ENCODE assay signal across 17 cellular contexts in genomic region chr9:89799221-89799620, GRCh38.
"Had no signal": no experiment of that assay in that cellular context is flagged by ENCODE, and none has a peak within 500 bp of the region (broad histone marks: within the 10 kb centered on the region; RNA-seq: fewer than 3 reads in every experiment).

No MANE protein-coding gene starts in this region.

- H3K4me1 Mint-ChIP-seq: central memory CD8-positive, alpha-beta T cell; immature natural killer cell; naive B cell; stimulated activated effector memory CD8-positive, alpha-beta T cell treated with anti-CD3 and anti-CD28 coated beads, Interleukin-12 subunit alpha, Interleukin-12 subunit beta, amount 100 ng/mL, for 72 hours had no signal

- ATAC-seq: effector memory CD8-positive, alpha-beta T cell; foreskin keratinocyte; left colon had no signal

- H3K36me3 ChIP-seq: right atrium auricular region, tibial artery had no signal

- H3K4me3 Mint-ChIP-seq: central memory CD8-positive, alpha-beta T cell; dendritic cell treated with granulocyte-macrophage colony-stimulating factor and Interleukin-4, amounts not matched to agents 40 ng/mL and 50 ng/mL, for 4 days; effector memory CD8-positive, alpha-beta T cell; immature natural killer cell; stimulated activated effector memory CD8-positive, alpha-beta T cell treated with anti-CD3 and anti-CD28 coated beads, Interleukin-12 subunit alpha, Interleukin-12 subunit beta, amount 100 ng/mL, for 72 hours; stimulated activated naive CD8-positive, alpha-beta T cell treated with anti-CD3 and anti-CD28 coated beads, Interleukin-15, Interleukin-2, amounts not matched to agents 100 ng/mL and 50 ng/mL, for 24 hours had no signal

- H3K36me3 Mint-ChIP-seq: immature natural killer cell; naive B cell; stimulated activated effector memory CD8-positive, alpha-beta T cell treated with anti-CD3 and anti-CD28 coated beads, Interleukin-12 subunit alpha, Interleukin-12 subunit beta, amount 100 ng/mL, for 72 hours had no signal

- H3K4me3 ChIP-seq: right atrium auricular region, tibial artery had no signal

- H3K27ac ChIP-seq: epithelial cell of prostate, foreskin keratinocyte, right atrium auricular region, tibial artery had no signal

- H3K27me3 ChIP-seq: right atrium auricular region, tibial artery had no signal

- DNase-seq: effector memory CD8-positive, alpha-beta T cell; foreskin keratinocyte; immature natural killer cell; kidney; left colon; naive B cell; small intestine; stimulated activated CD4-positive, alpha-beta T cell treated with anti-CD3 and anti-CD28 coated beads, Interleukin-4, amount 100 ng/mL, for 1 hour; stimulated activated CD8-positive, alpha-beta memory T cell treated with anti-CD3 and anti-CD28 coated beads, Interleukin-4, amount 100 ng/mL, for 48 hours had no signal

- H3K4me1 ChIP-seq: foreskin keratinocyte had no signal

- H3K9me3 Mint-ChIP-seq: central memory CD8-positive, alpha-beta T cell; dendritic cell treated with granulocyte-macrophage colony-stimulating factor and Interleukin-4, amounts not matched to agents 40 ng/mL and 50 ng/mL, for 4 days; effector memory CD8-positive, alpha-beta T cell; immature natural killer cell; naive B cell; nephron; stimulated activated effector memory CD8-positive, alpha-beta T cell treated with anti-CD3 and anti-CD28 coated beads, Interleukin-12 subunit alpha, Interleukin-12 subunit beta, amount 100 ng/mL, for 72 hours; stimulated activated naive CD8-positive, alpha-beta T cell treated with anti-CD3 and anti-CD28 coated beads, Interleukin-15, Interleukin-2, amounts not matched to agents 100 ng/mL and 50 ng/mL, for 24 hours had no signal

- H3K27ac Mint-ChIP-seq: dendritic cell treated with granulocyte-macrophage colony-stimulating factor and Interleukin-4, amounts not matched to agents 40 ng/mL and 50 ng/mL, for 4 days; effector memory CD8-positive, alpha-beta T cell; immature natural killer cell; stimulated activated effector memory CD8-positive, alpha-beta T cell treated with anti-CD3 and anti-CD28 coated beads, Interleukin-12 subunit alpha, Interleukin-12 subunit beta, amount 100 ng/mL, for 72 hours; stimulated activated naive CD8-positive, alpha-beta T cell treated with anti-CD3 and anti-CD28 coated beads, Interleukin-15, Interleukin-2, amounts not matched to agents 100 ng/mL and 50 ng/mL, for 24 hours had no signal

- H3K9me3 ChIP-seq: right atrium auricular region, tibial artery had no signal
